ENCODE assay signal across 9 cellular contexts in genomic region chr4:88054909-88055308, GRCh38. TPM values are rescaled to one million over a fixed set of nuclear protein-coding genes. Genes with fewer than 3 reads are reported as not detected.
DNase-seq lines count a peak whose midpoint lies in the region; ATAC-seq lines count a peak whose summit lies in the region.
"Had no signal": no experiment of that assay in that cellular context is flagged by ENCODE, and none has a peak within 500 bp of the region (broad histone marks: within the 10 kb centered on the region; RNA-seq: fewer than 3 reads in every experiment).

No MANE protein-coding gene starts in this region.

- CTCF ChIA-PET in activated CD8-positive, alpha-beta memory T cell treated with anti-CD3 and anti-CD28 coated beads, Interleukin-2, amount 10 ng/mL, durations not matched to agents 7 days and 5 days (lab: Charles Lee), result interaction anchor here (1.7 kb wide), 1 partner anchor 157 kb away, joined by 9 read pairs; no protein-coding TSS in a partner anchor

- no peak for DNase-seq in activated CD8-positive, alpha-beta memory T cell treated with anti-CD3 and anti-CD28 coated beads, Interleukin-2, amount 10 ng/mL, durations not matched to agents 7 days and 5 days
- no peak for DNase-seq in activated CD8-positive, alpha-beta memory T cell treated with anti-CD3 and anti-CD28 coated beads, Interleukin-2, amount 50 U/mL, for 48 hours
- DNase-seq in KBM-7 (peak; percentile 56), astrocyte of the hippocampus (ENCODE audit: low read depth, low spot score) (peak; percentile 31), left colon (peak in 1 of 2 donors; percentile 30), NCI-H1105 (lab: John Stamatoyannopoulos, UW) (no peak), NCI-H2029 (lab: John Stamatoyannopoulos, UW) (no peak)
- DNase-seq in stimulated activated naive CD8-positive, alpha-beta T cell treated with anti-CD3 and anti-CD28 coated beads, Interleukin-15, amount 100 ng/mL, for 72 hours, result no peak

- H3K4me1 Mint-ChIP-seq in activated CD8-positive, alpha-beta memory T cell treated with anti-CD3 and anti-CD28 coated beads, Interleukin-2, amount 10 ng/mL, durations not matched to agents 7 days and 5 days, result no peaks in the 10 kb centered on the region
- H3K4me1 Mint-ChIP-seq in stimulated activated naive CD8-positive, alpha-beta T cell treated with anti-CD3 and anti-CD28 coated beads, Interleukin-15, amount 100 ng/mL, for 72 hours, result no peaks in the 10 kb centered on the region

- H3K9me3 Mint-ChIP-seq in activated CD8-positive, alpha-beta memory T cell treated with anti-CD3 and anti-CD28 coated beads, Interleukin-2, amount 10 ng/mL, durations not matched to agents 7 days and 5 days (ENCODE audit: low read depth), result no peaks in the 10 kb centered on the region
- no peaks in the 10 kb centered on the region for H3K9me3 Mint-ChIP-seq in stimulated activated naive CD8-positive, alpha-beta T cell treated with anti-CD3 and anti-CD28 coated beads, Interleukin-15, amount 100 ng/mL, for 72 hours
- H3K9me3 Mint-ChIP-seq: activated naive CD4-positive, alpha-beta T cell treated with anti-CD3 and anti-CD28 coated beads, Interleukin-2, amount 50 U/mL, for 72 hours had no signal

- in situ Hi-C loops in KBM-7 (cut with MboI; ENCODE audit: low pct_unique_long_range_greater_than_20kb, low sequenced_read_pairs), result no loop called here

- peak; percentile 49 for ATAC-seq in activated CD8-positive, alpha-beta memory T cell treated with anti-CD3 and anti-CD28 coated beads, Interleukin-2, amount 10 ng/mL, durations not matched to agents 7 days and 5 days
- peak; percentile 99 for ATAC-seq in left colon
- ATAC-seq in stimulated activated naive CD8-positive, alpha-beta T cell treated with anti-CD3 and anti-CD28 coated beads, Interleukin-15, amount 100 ng/mL, for 72 hours, result no peak

- no peak overlapping the region for H3K27ac Mint-ChIP-seq in activated CD8-positive, alpha-beta memory T cell treated with anti-CD3 and anti-CD28 coated beads, Interleukin-2, amount 10 ng/mL, durations not matched to agents 7 days and 5 days
- peak overlapping the region in 1 of 2 donors; percentile 35 for H3K27ac Mint-ChIP-seq in stimulated activated naive CD8-positive, alpha-beta T cell treated with anti-CD3 and anti-CD28 coated beads, Interleukin-15, amount 100 ng/mL, for 72 hours
- H3K27ac Mint-ChIP-seq: activated naive CD4-positive, alpha-beta T cell treated with anti-CD3 and anti-CD28 coated beads, Interleukin-2, amount 50 U/mL, for 72 hours had no signal

- H3K36me3 Mint-ChIP-seq in activated CD8-positive, alpha-beta memory T cell treated with anti-CD3 and anti-CD28 coated beads, Interleukin-2, amount 10 ng/mL, durations not matched to agents 7 days and 5 days, result peaks cover 8% of the 10 kb centered on the region
- H3K36me3 Mint-ChIP-seq: activated naive CD4-positive, alpha-beta T cell treated with anti-CD3 and anti-CD28 coated beads, Interleukin-2, amount 50 U/mL, for 72 hours had no signal

- intact Hi-C loops in left colon (cut with DNase I, micrococcal nuclease), result no loop called here

- H3K27me3 Mint-ChIP-seq in activated CD8-positive, alpha-beta memory T cell treated with anti-CD3 and anti-CD28 coated beads, Interleukin-2, amount 10 ng/mL, durations not matched to agents 7 days and 5 days, result no peaks in the 10 kb centered on the region
- no peaks in the 10 kb centered on the region for H3K27me3 Mint-ChIP-seq in stimulated activated naive CD8-positive, alpha-beta T cell treated with anti-CD3 and anti-CD28 coated beads, Interleukin-15, amount 100 ng/mL, for 72 hours

- no peak overlapping the region for H3K4me3 Mint-ChIP-seq in activated CD8-positive, alpha-beta memory T cell treated with anti-CD3 and anti-CD28 coated beads, Interleukin-2, amount 10 ng/mL, durations not matched to agents 7 days and 5 days
- no peak overlapping the region for H3K4me3 Mint-ChIP-seq in stimulated activated naive CD8-positive, alpha-beta T cell treated with anti-CD3 and anti-CD28 coated beads, Interleukin-15, amount 100 ng/mL, for 72 hours

RNA-seq across cellular contexts. Expression of gene PKD2, which starts 47.5 kb away (rescaled TPM):
- total RNA-seq in activated CD8-positive, alpha-beta memory T cell treated with anti-CD3 and anti-CD28 coated beads, Interleukin-2, amount 10 ng/mL, durations not matched to agents 7 days and 5 days, result 10 to 100 TPM; 11.8 to 12.5 TPM
- total RNA-seq in left colon, result 10 to 100 TPM in 1 of 2 donors, 1 to 10 TPM in 1; 5.4 to 11.4 TPM

Comparison
In these comparisons a context has a peak if more than half of its experiments do, and no peak if none do; other contexts are left out.
1. DNase-seq: peak in KBM-7 (single experiment) and astrocyte of the hippocampus (single experiment); none in activated CD8-positive, alpha-beta memory T cell treated with anti-CD3 and anti-CD28 coated beads, Interleukin-2, amount 10 ng/mL, durations not matched to agents 7 days and 5 days (single experiment), activated CD8-positive, alpha-beta memory T cell treated with anti-CD3 and anti-CD28 coated beads, Interleukin-2, amount 50 U/mL, for 48 hours (single experiment), stimulated activated naive CD8-positive, alpha-beta T cell treated with anti-CD3 and anti-CD28 coated beads, Interleukin-15, amount 100 ng/mL, for 72 hours (0 of 2), NCI-H1105 (single experiment) and NCI-H2029 (single experiment).